ENCODE assay signal across 16 cellular contexts in genomic region chr7:157951300-157952049, GRCh38.
DNase-seq lines count a peak whose midpoint lies in the region; ATAC-seq and TF ChIP-seq lines count a peak whose summit lies in the region.
"Had no signal": no experiment of that assay in that cellular context is flagged by ENCODE, and none has a peak within 500 bp of the region (broad histone marks: within the 10 kb centered on the region; RNA-seq: fewer than 3 reads in every experiment).

No MANE protein-coding gene starts in this region.

- no peak for TF ChIP-seq POLR2A in ovary (IDR thresholded peaks at IDR 0.05)

- H3K27me3 ChIP-seq in MG63 (no peaks in the 10 kb centered on the region), upper lobe of right lung (no peaks in the 10 kb centered on the region), ovary (no peaks in the 10 kb centered on the region)
- H3K27me3 ChIP-seq: BE2C had no signal

- no peaks in the 10 kb centered on the region for H3K27me3 Mint-ChIP-seq in chondrocyte (ENCODE audit: low read depth)

- no peaks in the 10 kb centered on the region for H3K4me1 ChIP-seq in upper lobe of right lung
- H3K4me1 ChIP-seq in ovary (ENCODE audit: insufficient read depth), result no peaks in the 10 kb centered on the region
- H3K4me1 ChIP-seq: A549, BE2C had no signal

- peak; percentile 6 for ATAC-seq in upper lobe of right lung
- ATAC-seq: A549 had no signal

- H3K4me1 Mint-ChIP-seq in chondrocyte (ENCODE audit: low read depth), result no peaks in the 10 kb centered on the region
- H3K4me1 Mint-ChIP-seq: CD4-positive, alpha-beta memory T cell had no signal

- TF ChIP-seq CTCF in chondrocyte (IDR thresholded peaks at IDR 0.05) (no peak), upper lobe of right lung (IDR thresholded peaks at IDR 0.05) (no peak), ovary (IDR thresholded peaks at IDR 0.05) (no peak)

- H3K36me3 ChIP-seq in MG63 (no peaks in the 10 kb centered on the region), upper lobe of right lung (no peaks in the 10 kb centered on the region), ovary (no peaks in the 10 kb centered on the region)
- H3K36me3 ChIP-seq: BE2C had no signal

- H3K4me3 ChIP-seq in MG63 (no peak overlapping the region), upper lobe of right lung (no peak overlapping the region), ovary (no peak overlapping the region)
- H3K4me3 ChIP-seq: A549 had no signal

- 84 to 89% (median 84%) methylated on average over 26 of the region's 26 CpGs for WGBS in ovary, 3 donors

- H3K27ac ChIP-seq in upper lobe of right lung (no peak overlapping the region), ovary (no peak overlapping the region)
- H3K27ac ChIP-seq: A549, C4-2B had no signal

- no peak for TF ChIP-seq EP300 in ovary (IDR thresholded peaks at IDR 0.05)

- DNase-seq in MG63 (peak; percentile 2), chondrocyte (ENCODE audit: low spot score) (peak; percentile 79), mesenteric fat pad (ENCODE audit: low spot score) (peak; percentile 88), upper lobe of right lung (no peak), DMS53 (lab: John Stamatoyannopoulos, UW) (no peak), ovary (no peak)
- DNase-seq: BE2C; CD4-positive, alpha-beta memory T cell; COR-L47; DMS153; DND-41; GF-D8; HCEC 1CT; HFFc6 had no signal

- H3K27ac Mint-ChIP-seq in chondrocyte (ENCODE audit: unreplicated experiment), result no peak overlapping the region
- H3K27ac Mint-ChIP-seq: CD4-positive, alpha-beta memory T cell; HFFc6 had no signal

- no peak overlapping the region for H3K4me3 Mint-ChIP-seq in chondrocyte (ENCODE audit: unreplicated experiment)
- H3K4me3 Mint-ChIP-seq: HFFc6 had no signal

- H3K36me3 Mint-ChIP-seq in chondrocyte (ENCODE audit: low read depth), result peaks cover 1% of the 10 kb centered on the region
- H3K36me3 Mint-ChIP-seq: CD4-positive, alpha-beta memory T cell had no signal

- peaks cover 40% of the 10 kb centered on the region for H3K9me3 Mint-ChIP-seq in chondrocyte (ENCODE audit: low read depth)

- H3K9me3 ChIP-seq in MG63 (peaks cover 7% of the 10 kb centered on the region), upper lobe of right lung (no peaks in the 10 kb centered on the region), ovary (no peaks in the 10 kb centered on the region)
- H3K9me3 ChIP-seq: BE2C had no signal

- intact Hi-C loops in upper lobe of right lung (cut with DNase I), result no loop called here
- intact Hi-C loops in ovary (cut with DNase I), result no loop called here

Comparison
In these comparisons a context has a peak if more than half of its experiments do, and no peak if none do; other contexts are left out.
1. DNase-seq: peak in MG63 (single experiment), chondrocyte (single experiment) and mesenteric fat pad (single experiment); none in upper lobe of right lung (single experiment), DMS53 (single experiment) and ovary (0 of 5).